8 cellular contexts compared by ENCODE assay signal in genomic region chr16:89973235-89973634, GRCh38. TPM values are rescaled to one million over a fixed set of nuclear protein-coding genes. Genes with fewer than 3 reads are reported as not detected.
DNase-seq lines count a peak whose midpoint lies in the region; ATAC-seq and TF ChIP-seq lines count a peak whose summit lies in the region.

No MANE protein-coding gene starts in this region.

- peak overlapping the region; percentile 96 for H3K4me3 Mint-ChIP-seq in natural killer cell treated with Interleukin-12 subunit alpha and Interleukin-12 subunit beta and Interleukin-15 and Interleukin-18, amount 100 ng/mL, for 72 hours

- peak overlapping the region; percentile 99 for H3K4me3 ChIP-seq in BE2C (ENCODE audit: low read depth, low read length)
- peak overlapping the region; percentile 65 to 100 (median 93) for H3K4me3 ChIP-seq in dorsolateral prefrontal cortex

- peaks cover 21 to 26% of the 10 kb centered on the region in 2 donors for H3K4me1 Mint-ChIP-seq in natural killer cell treated with Interleukin-12 subunit alpha and Interleukin-12 subunit beta and Interleukin-15 and Interleukin-18, amount 100 ng/mL, for 72 hours (ENCODE audit: low read depth in 2 of 2)

- ATAC-seq in natural killer cell treated with Interleukin-12 subunit alpha and Interleukin-12 subunit beta and Interleukin-15 and Interleukin-18, amount 100 ng/mL, for 72 hours = no peak

- no peaks in the 10 kb centered on the region for H3K36me3 Mint-ChIP-seq in natural killer cell treated with Interleukin-12 subunit alpha and Interleukin-12 subunit beta and Interleukin-15 and Interleukin-18, amount 100 ng/mL, for 72 hours

- H3K27me3 ChIP-seq in BE2C (no peaks in the 10 kb centered on the region), dorsolateral prefrontal cortex (no peaks in the 10 kb centered on the region)

- peak overlapping the region; percentile 83 for H3K27ac ChIP-seq in KOPT-K1 (ENCODE audit: low read depth, low read length, poor library complexity, severe bottlenecking)
- peak overlapping the region in 46 of 59 donors; percentile 82 to 99 (median 95) for H3K27ac ChIP-seq in dorsolateral prefrontal cortex

- no peaks in the 10 kb centered on the region for H3K4me1 ChIP-seq in BE2C

- TF ChIP-seq CTCF in BE2C (IDR thresholded peaks at IDR 0.05; ENCODE audit: low read depth, low read length) (no peak), dorsolateral prefrontal cortex (IDR thresholded peaks at IDR 0.05 in 54 of 56, conservative IDR thresholded peaks at IDR 0.05 in 2 of 56; ENCODE audit: low read depth in 1 of 56, partially characterized antibody in 56 of 56) (no peak)

- no peaks in the 10 kb centered on the region for H3K9me3 Mint-ChIP-seq in natural killer cell treated with Interleukin-12 subunit alpha and Interleukin-12 subunit beta and Interleukin-15 and Interleukin-18, amount 100 ng/mL, for 72 hours

- no peaks in the 10 kb centered on the region for H3K27me3 Mint-ChIP-seq in natural killer cell treated with Interleukin-12 subunit alpha and Interleukin-12 subunit beta and Interleukin-15 and Interleukin-18, amount 100 ng/mL, for 72 hours

- no peak for DNase-seq in BE2C
- DNase-seq in dorsolateral prefrontal cortex = no peak
- no peak for DNase-seq in natural killer cell treated with Interleukin-12 subunit alpha and Interleukin-12 subunit beta and Interleukin-15 and Interleukin-18, amount 100 ng/mL, for 72 hours (ENCODE audit: low spot score)
- no peak for DNase-seq in medulla oblongata (ENCODE audit: extremely low spot score)
- DNase-seq in NCI-H2196 (lab: John Stamatoyannopoulos, UW; ENCODE audit: unreplicated experiment) = no peak
- no peak for DNase-seq in NCI-H345 (lab: John Stamatoyannopoulos, UW)
- DNase-seq in NCI-H1694 treated with DMSO at 0.1 percent for 48 hours (lab: John Stamatoyannopoulos, UW) = no peak

- H3K9me3 ChIP-seq in BE2C (peaks cover 4% of the 10 kb centered on the region; the same call in 1 of the 2 replicates), KOPT-K1 (ENCODE audit: insufficient read depth, low read length, poor library complexity, severe bottlenecking) (peaks cover 17% of the 10 kb centered on the region)

- H3K36me3 ChIP-seq in BE2C (peaks cover 20% of the 10 kb centered on the region), KOPT-K1 (ENCODE audit: insufficient read depth, low read length) (peaks cover 19% of the 10 kb centered on the region)

- intact Hi-C loops in dorsolateral prefrontal cortex (cut with DNase I) = no loop called here

- peak overlapping the region; percentile 94 to 96 for H3K27ac Mint-ChIP-seq in natural killer cell treated with Interleukin-12 subunit alpha and Interleukin-12 subunit beta and Interleukin-15 and Interleukin-18, amount 100 ng/mL, for 72 hours

RNA-seq across cellular contexts. Expression of gene DEF8, which starts 24.7 kb away (rescaled TPM):
- 249 TPM for polyA plus RNA-seq in BE2C (2012; ENCODE audit: insufficient read depth, insufficient read length, low read depth)
- 100 to 1,000 TPM in 99 of 120 experiments, 10 to 100 TPM in 21; 81.6 to 155 (median 110) TPM for total RNA-seq in dorsolateral prefrontal cortex
- 10 to 100 TPM; 44.2 to 55.5 TPM for total RNA-seq in natural killer cell treated with Interleukin-12 subunit alpha and Interleukin-12 subunit beta and Interleukin-15 and Interleukin-18, amount 100 ng/mL, for 72 hours

RNA-seq across cellular contexts. Expression of gene DBNDD1, which starts 46.0 kb away (rescaled TPM):
- 54.3 TPM for polyA plus RNA-seq in BE2C (2012; ENCODE audit: insufficient read depth, insufficient read length, low read depth)
- 100 to 1,000 TPM in 1 of 120 experiments, 10 to 100 TPM in 119; 17.7 to 114 (median 61.1) TPM for total RNA-seq in dorsolateral prefrontal cortex
- total RNA-seq in natural killer cell treated with Interleukin-12 subunit alpha and Interleukin-12 subunit beta and Interleukin-15 and Interleukin-18, amount 100 ng/mL, for 72 hours = not detected

RNA-seq across cellular contexts. Expression of gene TUBB3, which starts 50.1 kb away (rescaled TPM):
- polyA plus RNA-seq in BE2C (2012; ENCODE audit: insufficient read depth, insufficient read length, low read depth) = 710 TPM
- total RNA-seq in dorsolateral prefrontal cortex = 100 to 1,000 TPM in 118 of 120 experiments, 10 to 100 TPM in 2; 84.2 to 380 (median 212) TPM
- total RNA-seq in natural killer cell treated with Interleukin-12 subunit alpha and Interleukin-12 subunit beta and Interleukin-15 and Interleukin-18, amount 100 ng/mL, for 72 hours = 10 to 100 TPM in 1 of 2 donors, 1 to 10 TPM in 1; 9.6 to 10.9 TPM

RNA-seq across cellular contexts. Expression of gene MC1R, which starts 54.6 kb away (rescaled TPM):
- 35.3 TPM for polyA plus RNA-seq in BE2C (2012; ENCODE audit: insufficient read depth, insufficient read length, low read depth)
- 10 to 100 TPM in 21 of 120 experiments, 1 to 10 TPM in 99; 3.8 to 24.0 (median 7.3) TPM for total RNA-seq in dorsolateral prefrontal cortex
- total RNA-seq in natural killer cell treated with Interleukin-12 subunit alpha and Interleukin-12 subunit beta and Interleukin-15 and Interleukin-18, amount 100 ng/mL, for 72 hours = 10 to 100 TPM in 1 of 2 donors, 1 to 10 TPM in 1; 9.3 to 13.0 TPM

Comparison
In these comparisons a context has a peak if more than half of its experiments do, and no peak if none do; other contexts are left out.
1. RNA of gene DBNDD1, which starts 46.0 kb away (total RNA-seq): 17.7 to 114 TPM in dorsolateral prefrontal cortex; not detected in natural killer cell treated with Interleukin-12 subunit alpha and Interleukin-12 subunit beta and Interleukin-15 and Interleukin-18, amount 100 ng/mL, for 72 hours; every median in the first group is over 10 times any median in the second.
2. RNA of gene TUBB3, which starts 50.1 kb away (total RNA-seq): 84.2 to 380 TPM in dorsolateral prefrontal cortex; 9.6 to 10.9 TPM in natural killer cell treated with Interleukin-12 subunit alpha and Interleukin-12 subunit beta and Interleukin-15 and Interleukin-18, amount 100 ng/mL, for 72 hours; every median in the first group is over 4 times any median in the second.